In genomic region chr1:201119206-201119814, GRCh38 we compare ENCODE assay signal across 1 cellular context.
TF ChIP-seq lines count a peak whose summit lies in the region.

No MANE protein-coding gene starts in this region.

TF ChIP-seq in HEK293, 187 proteins besides CTCF, POLR2A, EP300 and RAD21 (continued from another document):
- no peak for TF ChIP-seq ZFP3 (tag by site-specific recombination; IDR thresholded peaks at IDR 0.05; ENCODE audit: low read depth)
- no peak for TF ChIP-seq ZNF23 (tag by site-specific recombination; IDR thresholded peaks at IDR 0.05; ENCODE audit: borderline replicate concordance)
- TF ChIP-seq ZNF10 (tag by site-specific recombination; IDR thresholded peaks at IDR 0.05) = 0 out of 2 replicates have a peak, but pooled peaks have one; percentile 48
- peak; percentile 76 for TF ChIP-seq ZNF660 (tag by site-specific recombination; IDR thresholded peaks at IDR 0.05)
- TF ChIP-seq ZNF792 (tag by site-specific recombination; IDR thresholded peaks at IDR 0.05) = no peak
- TF ChIP-seq ZNF654 (tag by site-specific recombination; IDR thresholded peaks at IDR 0.05; ENCODE audit: low read depth) = peak; percentile 64
